Comparison of ENCODE assay signal across 1 cellular context in the genomic region with DNA sequence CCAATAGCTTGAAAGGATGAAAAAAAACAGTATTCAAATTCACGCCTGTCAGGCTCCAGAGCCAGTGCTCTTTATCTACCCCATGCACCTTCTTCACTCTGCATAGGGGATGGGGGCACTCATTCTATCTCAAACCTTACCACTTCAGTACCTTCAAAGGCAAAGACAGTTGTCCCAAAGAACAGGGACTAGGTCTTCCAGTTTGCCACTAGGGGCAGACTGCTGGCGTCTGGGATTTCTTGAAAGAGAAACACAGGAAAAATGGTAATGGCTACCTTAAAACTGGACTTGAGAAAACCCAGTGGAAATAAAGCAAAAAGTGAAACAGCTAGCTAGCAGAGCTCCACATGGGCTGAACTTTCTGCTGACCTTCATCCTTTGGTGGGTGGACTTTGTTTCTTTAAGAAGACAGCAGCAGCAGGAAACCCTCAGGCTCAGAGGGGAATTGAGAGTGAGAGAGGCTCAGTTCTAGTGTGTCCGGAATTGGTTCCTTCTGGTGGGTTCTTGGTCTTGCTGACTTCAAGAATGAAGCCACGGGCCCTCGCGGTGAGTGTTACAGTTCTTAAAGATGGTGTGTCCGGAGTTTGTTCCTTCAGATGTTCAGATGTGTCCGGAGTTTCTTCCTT.
A peak's percentile ranks its signal among the peaks of the same experiment; 100 is the strongest.
TF ChIP-seq lines count a peak whose summit lies in the region.

No MANE protein-coding gene starts in this region.

TF ChIP-seq in H1, 55 proteins besides CTCF, POLR2A, EP300 and RAD21:
- TF ChIP-seq YY1 (IDR thresholded peaks at IDR 0.05; ENCODE audit: low read depth, low read length) (peak; percentile 73; the same call in 1 of the 2 replicates), BRCA1 (IDR thresholded peaks at IDR 0.05; ENCODE audit: low read depth, low read length) (no peak), JUND (IDR thresholded peaks at IDR 0.05; ENCODE audit: low read length) (no peak), GTF2F1 (IDR thresholded peaks at IDR 0.05; ENCODE audit: borderline replicate concordance, low read depth, low read length) (no peak), RBBP5 (IDR thresholded peaks at IDR 0.05; ENCODE audit: borderline replicate concordance, low read depth, low read length) (no peak)
